In the genomic region with DNA sequence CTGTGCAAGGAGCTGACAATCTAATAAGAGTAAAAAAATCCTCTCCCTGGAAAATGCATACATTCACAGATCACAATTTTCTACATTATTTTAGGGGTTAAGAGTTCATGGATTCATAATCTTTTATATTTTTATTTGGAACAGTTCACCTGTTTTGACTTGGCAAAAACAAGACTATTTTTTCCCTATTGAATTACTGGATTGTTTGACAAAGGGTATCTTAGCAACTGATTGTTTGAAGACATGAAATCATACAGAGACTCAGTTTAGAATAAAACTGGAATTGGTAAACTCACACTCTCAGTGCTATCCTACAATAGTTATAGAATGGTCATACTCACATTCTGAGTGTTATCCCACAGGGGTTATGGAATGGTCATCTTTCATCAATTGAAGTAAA, we compare ENCODE assay signal across 1 cellular context.
TF ChIP-seq lines count a peak whose summit lies in the region.

No MANE protein-coding gene starts in this region.

TF ChIP-seq in neural cell, 6 proteins besides CTCF, POLR2A, EP300 and RAD21:
- TF ChIP-seq REST (IDR thresholded peaks at IDR 0.05; ENCODE audit: borderline replicate concordance) (peak; percentile 34), POLR2AphosphoS5 (IDR thresholded peaks at IDR 0.05) (peak; percentile 33), EZH2 (IDR thresholded peaks at IDR 0.05; ENCODE audit: borderline replicate concordance, insufficient read depth, low read length, poor library complexity, severe bottlenecking) (no peak)
